In the genomic region with DNA sequence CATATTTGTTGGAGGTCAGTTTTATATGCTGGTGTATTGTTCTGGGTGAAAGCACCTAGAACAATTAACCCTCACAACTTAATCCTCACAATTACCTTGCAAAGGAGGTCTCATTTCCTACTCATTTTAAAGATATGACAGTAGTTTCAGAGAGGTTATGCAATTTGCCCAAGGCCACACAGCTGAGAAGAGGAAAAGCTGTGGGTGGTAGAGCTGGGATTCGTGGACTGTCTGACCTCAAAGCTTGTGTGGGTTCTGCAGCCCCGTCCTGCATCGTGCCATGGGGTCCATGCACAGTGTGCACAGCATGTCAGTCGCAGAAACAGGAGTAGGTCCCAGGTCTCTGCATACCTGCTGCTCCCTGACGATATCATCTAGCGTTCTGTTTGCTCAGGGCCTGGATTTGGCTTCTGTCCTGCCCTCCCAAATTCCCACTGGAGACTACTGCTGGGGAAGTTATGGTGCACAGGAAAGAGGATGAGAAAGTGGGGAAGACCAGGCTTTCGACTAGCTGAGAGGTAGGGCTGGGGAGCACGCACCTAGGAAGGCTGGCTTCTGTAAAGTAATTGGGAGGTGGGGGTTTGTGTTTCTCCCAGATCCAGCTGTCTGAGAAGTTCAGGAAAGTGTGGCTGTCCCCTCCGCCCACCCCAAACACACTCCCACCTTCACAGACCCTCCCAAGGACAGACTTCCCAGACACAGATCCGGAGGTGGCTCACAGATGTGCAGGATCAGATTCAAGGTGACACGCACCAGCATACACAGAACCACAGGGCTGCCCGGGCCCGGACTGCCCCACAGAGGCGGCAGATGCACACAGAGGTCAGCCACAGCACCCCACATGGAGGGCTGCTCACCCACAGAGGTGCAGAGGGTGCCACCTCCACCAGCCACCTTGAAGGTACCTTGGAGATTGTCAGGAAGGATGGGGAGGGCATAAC, we compare ENCODE assay signal across 1 cellular context.
TF ChIP-seq lines count a peak whose summit lies in the region.

No MANE protein-coding gene starts in this region.

TF ChIP-seq in HEK293, 187 proteins besides CTCF, POLR2A, EP300 and RAD21 (continued from another document):
- TF ChIP-seq, protein P1, sequence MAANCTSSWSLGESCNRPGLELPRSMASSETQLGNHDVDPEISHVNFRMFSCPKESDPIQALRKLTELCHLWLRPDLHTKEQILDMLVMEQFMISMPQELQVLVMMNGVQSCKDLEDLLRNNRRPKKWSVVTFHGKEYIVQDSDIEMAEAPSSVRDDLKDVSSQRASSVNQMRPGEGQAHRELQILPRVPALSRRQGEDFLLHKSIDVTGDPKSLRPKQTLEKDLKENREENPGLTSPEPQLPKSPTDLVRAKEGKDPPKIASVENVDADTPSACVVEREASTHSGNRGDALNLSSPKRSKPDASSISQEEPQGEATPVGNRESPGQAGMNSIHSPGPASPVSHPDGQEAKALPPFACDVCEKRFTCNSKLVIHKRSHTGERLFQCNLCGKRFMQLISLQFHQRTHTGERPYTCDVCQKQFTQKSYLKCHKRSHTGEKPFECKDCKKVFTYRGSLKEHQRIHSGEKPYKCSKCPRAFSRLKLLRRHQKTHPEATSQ (tag by site-specific recombination; IDR thresholded peaks at IDR 0.05) = no peak
- TF ChIP-seq, protein P2, sequence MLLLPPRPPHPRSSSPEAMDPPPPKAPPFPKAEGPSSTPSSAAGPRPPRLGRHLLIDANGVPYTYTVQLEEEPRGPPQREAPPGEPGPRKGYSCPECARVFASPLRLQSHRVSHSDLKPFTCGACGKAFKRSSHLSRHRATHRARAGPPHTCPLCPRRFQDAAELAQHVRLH (tag by site-specific recombination; IDR thresholded peaks at IDR 0.05) = no peak
- TF ChIP-seq ZNF266 (tag by site-specific recombination; IDR thresholded peaks at IDR 0.05; ENCODE audit: low read depth) (no peak), ZNF248 (tag by site-specific recombination; IDR thresholded peaks at IDR 0.05) (no peak), EGR2 (tag by site-specific recombination; IDR thresholded peaks at IDR 0.05; ENCODE audit: low read depth) (peak; percentile 52; the same call in 1 of the 2 replicates), ZSCAN30 (tag by site-specific recombination; IDR thresholded peaks at IDR 0.05) (no peak), ZNF768 (tag by site-specific recombination; IDR thresholded peaks at IDR 0.05) (0 out of 2 replicates have a peak, but pooled peaks have one; percentile 36), ZNF76 (tag by site-specific recombination; IDR thresholded peaks at IDR 0.05; ENCODE audit: borderline replicate concordance, low read depth) (no peak), ZEB2 (tag by site-specific recombination; IDR thresholded peaks at IDR 0.05) (no peak)
- TF ChIP-seq, protein P3, sequence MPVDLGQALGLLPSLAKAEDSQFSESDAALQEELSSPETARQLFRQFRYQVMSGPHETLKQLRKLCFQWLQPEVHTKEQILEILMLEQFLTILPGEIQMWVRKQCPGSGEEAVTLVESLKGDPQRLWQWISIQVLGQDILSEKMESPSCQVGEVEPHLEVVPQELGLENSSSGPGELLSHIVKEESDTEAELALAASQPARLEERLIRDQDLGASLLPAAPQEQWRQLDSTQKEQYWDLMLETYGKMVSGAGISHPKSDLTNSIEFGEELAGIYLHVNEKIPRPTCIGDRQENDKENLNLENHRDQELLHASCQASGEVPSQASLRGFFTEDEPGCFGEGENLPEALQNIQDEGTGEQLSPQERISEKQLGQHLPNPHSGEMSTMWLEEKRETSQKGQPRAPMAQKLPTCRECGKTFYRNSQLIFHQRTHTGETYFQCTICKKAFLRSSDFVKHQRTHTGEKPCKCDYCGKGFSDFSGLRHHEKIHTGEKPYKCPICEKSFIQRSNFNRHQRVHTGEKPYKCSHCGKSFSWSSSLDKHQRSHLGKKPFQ (tag by site-specific recombination; IDR thresholded peaks at IDR 0.05) = no peak
- TF ChIP-seq, protein P4, sequence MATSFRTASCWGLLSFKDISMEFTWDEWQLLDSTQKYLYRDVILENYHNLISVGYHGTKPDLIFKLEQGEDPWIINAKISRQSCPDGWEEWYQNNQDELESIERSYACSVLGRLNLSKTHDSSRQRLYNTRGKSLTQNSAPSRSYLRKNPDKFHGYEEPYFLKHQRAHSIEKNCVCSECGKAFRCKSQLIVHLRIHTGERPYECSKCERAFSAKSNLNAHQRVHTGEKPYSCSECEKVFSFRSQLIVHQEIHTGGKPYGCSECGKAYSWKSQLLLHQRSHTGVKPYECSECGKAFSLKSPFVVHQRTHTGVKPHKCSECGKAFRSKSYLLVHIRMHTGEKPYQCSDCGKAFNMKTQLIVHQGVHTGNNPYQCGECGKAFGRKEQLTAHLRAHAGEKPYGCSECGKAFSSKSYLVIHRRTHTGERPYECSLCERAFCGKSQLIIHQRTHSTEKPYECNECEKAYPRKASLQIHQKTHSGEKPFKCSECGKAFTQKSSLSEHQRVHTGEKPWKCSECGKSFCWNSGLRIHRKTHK (tag by site-specific recombination; IDR thresholded peaks at IDR 0.05) = no peak
